In genomic region chr11:74672956-74673895, GRCh38 we compare ENCODE assay signal across 8 cellular contexts. TPM values are rescaled to one million over a fixed set of nuclear protein-coding genes. Genes with fewer than 3 reads are reported as not detected.
DNase-seq lines count a peak whose midpoint lies in the region; ATAC-seq and TF ChIP-seq lines count a peak whose summit lies in the region.

No MANE protein-coding gene starts in this region.

- TF ChIP-seq CTCF in RWPE1 (conservative IDR thresholded peaks at IDR 0.05; ENCODE audit: low read depth) (no peak), fibroblast of the aortic adventitia (IDR thresholded peaks at IDR 0.05; ENCODE audit: insufficient read depth, low read length) (no peak), retinal pigment epithelial cell (conservative IDR thresholded peaks at IDR 0.05; ENCODE audit: low read depth, low read length) (no peak)

- CTCF ChIA-PET in RWPE1 (lab: Yijun Ruan, JAX) = interaction anchor here (1.0 kb wide), 1 partner anchor 28 kb away, joined by 3 read pairs; no protein-coding TSS in a partner anchor

- ATAC-seq in HG03097 (IDR thresholded peaks at IDR 0.05; ENCODE audit: low FRiP score, unreplicated experiment) = no peak
- ATAC-seq in GM21737 (IDR thresholded peaks at IDR 0.05; ENCODE audit: unreplicated experiment) = no peak

- DNase-seq in GM04503 (ENCODE audit: low read depth) (peak; percentile 95), RWPE1 (ENCODE audit: low spot score) (peak; percentile 63), fibroblast of the aortic adventitia (ENCODE audit: low read depth) (peak; percentile 98), retinal pigment epithelial cell (ENCODE audit: low read depth) (peak; percentile 98), NCI-H128 (lab: John Stamatoyannopoulos, UW; ENCODE audit: unreplicated experiment) (no peak)
- DNase-seq in activated CD4-positive, alpha-beta T cell treated with anti-CD3 and anti-CD28 coated beads, Interleukin-2, amount 50 U/mL, for 1 hour = no peak

- peak overlapping the region; percentile 76 for H3K27ac ChIP-seq in RWPE1

- POLR2A ChIA-PET in RWPE1 (lab: Yijun Ruan, JAX; ENCODE audit: low non-redundant PET) = no interaction called here

- H3K4me3 ChIP-seq in fibroblast of the aortic adventitia (ENCODE audit: low read depth, low read length) (no peak overlapping the region), retinal pigment epithelial cell (ENCODE audit: low read length) (no peak overlapping the region)

RNA-seq across cellular contexts. Expression of gene CHRDL2, which starts 58.0 kb away (rescaled TPM):
- total RNA-seq in fibroblast of the aortic adventitia (ENCODE audit: low replicate concordance) = not detected in 2 replicates

Comparison
In these comparisons a context has a peak if more than half of its experiments do, and no peak if none do; other contexts are left out.
1. DNase-seq: peak in GM04503 (single experiment), RWPE1 (single experiment), fibroblast of the aortic adventitia (single experiment) and retinal pigment epithelial cell (single experiment); none in activated CD4-positive, alpha-beta T cell treated with anti-CD3 and anti-CD28 coated beads, Interleukin-2, amount 50 U/mL, for 1 hour (single experiment) and NCI-H128 (single experiment).